In the genomic region with DNA sequence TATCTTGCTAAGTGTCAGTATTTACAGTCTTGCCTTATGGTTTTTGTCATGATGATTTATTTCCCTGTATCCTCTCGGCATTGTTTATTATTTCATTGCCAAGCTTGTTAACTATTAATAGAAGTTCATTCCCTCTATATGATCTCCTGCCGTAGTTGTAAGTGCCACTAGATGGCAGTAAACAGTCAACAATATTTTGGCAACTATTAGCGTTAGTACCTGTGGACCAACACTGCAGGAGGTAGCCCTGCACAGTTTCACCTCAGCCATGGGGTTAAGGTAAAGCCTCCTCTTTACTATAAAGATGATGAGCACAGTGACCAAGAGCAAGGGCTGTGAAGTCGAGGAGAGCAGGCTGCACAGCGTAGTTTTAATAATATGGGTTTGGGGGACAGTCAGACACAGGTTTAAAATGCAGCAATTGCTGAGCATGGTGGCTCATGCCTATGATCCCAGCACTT, we compare ENCODE assay signal across 9 cellular contexts. TPM values are rescaled to one million over a fixed set of nuclear protein-coding genes. Genes with fewer than 3 reads are reported as not detected.
A peak's percentile ranks its signal among the peaks of the same experiment; 100 is the strongest.
DNase-seq lines count a peak whose midpoint lies in the region; ATAC-seq and TF ChIP-seq lines count a peak whose summit lies in the region.
"Had no signal": no experiment of that assay in that cellular context is flagged by ENCODE, and none has a peak within 500 bp of the region (broad histone marks: within the 10 kb centered on the region; RNA-seq: fewer than 3 reads in every experiment).

No MANE protein-coding gene starts in this region.

- ATAC-seq in GM18861 (IDR thresholded peaks at IDR 0.05; ENCODE audit: unreplicated experiment), result peak; percentile 59
- peak; percentile 67 for ATAC-seq in HG03457 (IDR thresholded peaks at IDR 0.05; ENCODE audit: unreplicated experiment)
- no peak for ATAC-seq in GM21447 (IDR thresholded peaks at IDR 0.05; ENCODE audit: unreplicated experiment)

- H4K20me1 ChIP-seq in neural progenitor cell (ENCODE audit: low read depth), result no peaks in the 10 kb centered on the region

- H3K4me3 ChIP-seq in fibroblast of villous mesenchyme (ENCODE audit: low read depth, low read length) (no peak overlapping the region), neural progenitor cell (no peak overlapping the region)
- H3K4me3 ChIP-seq: skin epidermis had no signal

- no peak overlapping the region for H3K4me2 ChIP-seq in neural progenitor cell

- no peaks in the 10 kb centered on the region for H3K79me2 ChIP-seq in neural progenitor cell (ENCODE audit: low read depth)

- H3K9me3 ChIP-seq in neural progenitor cell (ENCODE audit: low read depth), result no peaks in the 10 kb centered on the region

- peak; percentile 87 for TF ChIP-seq CTCF in C4-2B (conservative IDR thresholded peaks at IDR 0.05)
- TF ChIP-seq CTCF in fibroblast of villous mesenchyme (IDR thresholded peaks at IDR 0.05; ENCODE audit: insufficient read depth, low read depth, low read length), result peak; percentile 77
- peak; percentile 90 for TF ChIP-seq CTCF in neural progenitor cell (IDR thresholded peaks at IDR 0.05)

- H3K27me3 Mint-ChIP-seq in neural progenitor cell (ENCODE audit: insufficient read depth, low read depth), result no peaks in the 10 kb centered on the region

- no peaks in the 10 kb centered on the region for H3K36me3 ChIP-seq in neural progenitor cell

- H3K9me3 Mint-ChIP-seq in neural progenitor cell, result no peaks in the 10 kb centered on the region

- H3K4me1 ChIP-seq in neural progenitor cell, result no peaks in the 10 kb centered on the region

- no peak overlapping the region for H3K27ac ChIP-seq in C4-2B
- H3K27ac ChIP-seq in neural progenitor cell, result no peak overlapping the region
- H3K27ac ChIP-seq: skin epidermis had no signal

- H3K27ac Mint-ChIP-seq in neural progenitor cell, result no peak overlapping the region

- no peaks in the 10 kb centered on the region for H3F3A ChIP-seq in neural progenitor cell (ENCODE audit: low read depth)

- no peak overlapping the region for H2AFZ ChIP-seq in neural progenitor cell (replicated peaks)

- no peak overlapping the region for H3K9ac ChIP-seq in neural progenitor cell

- H3K27me3 ChIP-seq in neural progenitor cell, result no peaks in the 10 kb centered on the region

- H3K4me3 Mint-ChIP-seq in neural progenitor cell, result no peak overlapping the region

- H3K4me1 Mint-ChIP-seq in neural progenitor cell, result no peaks in the 10 kb centered on the region

- DNase-seq in NCI-H82 treated with DMSO at 0.1 percent for 48 hours (lab: John Stamatoyannopoulos, UW; ENCODE audit: unreplicated experiment), result peak; percentile 3
- DNase-seq in activated T-cell treated with anti-CD3 and anti-CD28 coated beads for 4 hours, result peak; percentile 19
- DNase-seq in fibroblast of villous mesenchyme (ENCODE audit: low read depth), result peak; percentile 90
- peak; percentile 70 for DNase-seq in neural progenitor cell (ENCODE audit: low spot score)

- H3K36me3 Mint-ChIP-seq in neural progenitor cell, result no peaks in the 10 kb centered on the region

RNA-seq across cellular contexts. Expression of gene CCNJ, which starts 26.1 kb away (rescaled TPM):
- total RNA-seq in fibroblast of villous mesenchyme, result 5.8 and 7.8 TPM in 2 replicates
- 33.7 and 43.4 TPM in 2 replicates for total RNA-seq in neural progenitor cell (ENCODE audit: low replicate concordance)

Comparison
In these comparisons a context has a peak if more than half of its experiments do, and no peak if none do; other contexts are left out.
1. DNase-seq: peak in every context shown above with its lines; median percentile 90 in fibroblast of villous mesenchyme; 70 in neural progenitor cell; 19 in activated T-cell treated with anti-CD3 and anti-CD28 coated beads for 4 hours; 3 in NCI-H82 treated with DMSO at 0.1 percent for 48 hours.